ENCODE assay signal across 8 cellular contexts in the genomic region with DNA sequence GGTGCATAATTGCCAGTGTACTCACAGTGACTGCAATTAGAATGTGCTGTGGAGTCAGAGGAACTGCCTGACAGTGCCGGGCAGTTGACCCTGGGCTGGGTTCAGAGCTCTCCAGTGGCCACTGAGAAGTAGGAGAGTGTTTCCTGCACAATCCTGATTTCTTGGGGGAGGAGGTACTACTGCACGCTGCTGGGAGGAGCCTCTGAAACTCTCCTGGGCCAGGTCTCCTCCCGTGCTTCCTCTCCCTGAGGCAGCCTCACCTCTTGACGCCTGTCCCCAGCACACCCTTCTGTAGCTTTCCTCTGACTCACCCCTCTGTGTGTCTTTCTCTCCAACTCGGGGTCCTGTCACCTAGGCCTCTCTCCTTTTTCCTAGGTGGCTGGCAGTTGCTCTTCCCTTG.
DNase-seq lines count a peak whose midpoint lies in the region; ATAC-seq and TF ChIP-seq lines count a peak whose summit lies in the region.
"Not testable (repeated sequence)": the region's sequence is repeated elsewhere in the genome, so short reads cannot be mapped to it uniquely, and the experiment has no call there.

No MANE protein-coding gene starts in this region.

- peak in 1 of 7 experiments; percentile 28 for DNase-seq in CD8-positive, alpha-beta T cell
- not testable (repeated sequence) for DNase-seq in T-helper 17 cell; omental fat pad (ENCODE audit: low spot score)
- peak; percentile 39 for DNase-seq in mammary epithelial cell
- peak; percentile 77 for DNase-seq in kidney tubule cell (ENCODE audit: low spot score)
- peak; percentile 62 for DNase-seq in thyroid gland

- intact Hi-C loops in CD8-positive, alpha-beta T cell (cut with DNase I, micrococcal nuclease); mammary epithelial cell (cut with micrococcal nuclease); thyroid gland (cut with DNase I): not testable (repeated sequence)

- not testable (repeated sequence) for H2AFZ ChIP-seq in mammary epithelial cell (ENCODE audit: low read depth, low read length)

- peaks cover 72% of the 10 kb centered on the region for H3K79me2 ChIP-seq in mammary epithelial cell (ENCODE audit: insufficient read depth, low read length)

- not testable (repeated sequence) for TF ChIP-seq POLR2A in thyroid gland (IDR thresholded peaks at IDR 0.05)

- dilution Hi-C loops in mammary epithelial cell (cut with HindIII; ENCODE audit: low sequenced_read_pairs) = not testable (repeated sequence)

- not testable (repeated sequence) for H3K27me3 ChIP-seq in CD8-positive, alpha-beta T cell (ENCODE audit: insufficient read depth, low read length); mammary epithelial cell (ENCODE audit: insufficient read depth, low read length); thyroid gland

- ATAC-seq in CD8-positive, alpha-beta T cell = peak; percentile 54
- ATAC-seq in T-helper 17 cell = peak; percentile 46
- peak; percentile 60 for ATAC-seq in activated T-helper 17 cell treated with anti-CD3 and anti-CD28 coated beads, Interleukin-2, amount 50 U/mL, for 72 hours (replicated peaks)
- ATAC-seq in omental fat pad (ENCODE audit: low FRiP score) = peak; percentile 32

- H3K9me3 ChIP-seq in CD8-positive, alpha-beta T cell (ENCODE audit: low read length); KOPT-K1 (ENCODE audit: insufficient read depth, low read length, poor library complexity, severe bottlenecking); T-helper 17 cell (ENCODE audit: control insufficient read depth, low read length, poor library complexity, severe bottlenecking); mammary epithelial cell (replicated peaks; ENCODE audit: insufficient read depth, low read length); thyroid gland: not testable (repeated sequence)

- H3K36me3 ChIP-seq in CD8-positive, alpha-beta T cell (ENCODE audit: insufficient read depth, low read length); KOPT-K1 (ENCODE audit: insufficient read depth, low read length); mammary epithelial cell (ENCODE audit: insufficient read depth, low read length); thyroid gland: not testable (repeated sequence)

- H3K4me2 ChIP-seq in mammary epithelial cell (ENCODE audit: insufficient read depth, low read depth, low read length) = not testable (repeated sequence)

- not testable (repeated sequence) for H3K4me3 ChIP-seq in CD8-positive, alpha-beta T cell (ENCODE audit: low read depth, low read length); mammary epithelial cell (replicated peaks in 1 of 3; ENCODE audit: insufficient read depth in 1 of 3, low read depth in 2 of 3, low read length in 3 of 3); thyroid gland (replicated peaks in 1 of 3)

- H3K4me1 Mint-ChIP-seq in CD8-positive, alpha-beta T cell (ENCODE audit: low read depth) = peaks cover 13% of the 10 kb centered on the region
- not testable (repeated sequence) for H3K4me1 Mint-ChIP-seq in T-helper 17 cell; activated T-helper 17 cell treated with anti-CD3 and anti-CD28 coated beads, Interleukin-2, amount 50 U/mL, for 72 hours

- not testable (repeated sequence) for H3K4me1 ChIP-seq in CD8-positive, alpha-beta T cell (ENCODE audit: insufficient read depth, low read length); mammary epithelial cell (ENCODE audit: insufficient read depth, low read length); thyroid gland

- not testable (repeated sequence) for H3K27ac Mint-ChIP-seq in CD8-positive, alpha-beta T cell; activated T-helper 17 cell treated with anti-CD3 and anti-CD28 coated beads, Interleukin-2, amount 50 U/mL, for 72 hours
- H3K27ac Mint-ChIP-seq in T-helper 17 cell = peak overlapping the region; percentile 85

- H3K9me3 Mint-ChIP-seq in CD8-positive, alpha-beta T cell; activated T-helper 17 cell treated with anti-CD3 and anti-CD28 coated beads, Interleukin-2, amount 50 U/mL, for 72 hours: not testable (repeated sequence)

- H3K4me3 Mint-ChIP-seq in CD8-positive, alpha-beta T cell = not testable (repeated sequence)
- peak overlapping the region; percentile 65 for H3K4me3 Mint-ChIP-seq in T-helper 17 cell
- peak overlapping the region; percentile 76 for H3K4me3 Mint-ChIP-seq in activated T-helper 17 cell treated with anti-CD3 and anti-CD28 coated beads, Interleukin-2, amount 50 U/mL, for 72 hours

- CTCF ChIA-PET in CD8-positive, alpha-beta T cell (lab: Charles Lee); mammary epithelial cell (lab: Charles Lee; ENCODE audit: low non-redundant PET): not testable (repeated sequence)

- no CpG with 5 or more reads among the region's 5 CpGs for WGBS in mammary epithelial cell (ENCODE audit: low coverage, missing lambda C conversion rate)
- 23 to 26% methylated on average over 5 of the region's 5 CpGs for WGBS in thyroid gland, 2 donors

- H3K27ac ChIP-seq in CD8-positive, alpha-beta T cell (ENCODE audit: low read depth, low read length); mammary epithelial cell (ENCODE audit: insufficient read depth, low read depth, low read length): not testable (repeated sequence)
- H3K27ac ChIP-seq in KOPT-K1 (ENCODE audit: low read depth, low read length, poor library complexity, severe bottlenecking) = peak overlapping the region; percentile 5
- peak overlapping the region in 1 of 3 donors; percentile 50 for H3K27ac ChIP-seq in thyroid gland

- not testable (repeated sequence) for BruUV-seq in mammary epithelial cell (replicated peaks; lab: Mats Ljungman, UMichigan)

- not testable (repeated sequence) for H3K27me3 Mint-ChIP-seq in CD8-positive, alpha-beta T cell (ENCODE audit: low read depth); T-helper 17 cell; activated T-helper 17 cell treated with anti-CD3 and anti-CD28 coated beads, Interleukin-2, amount 50 U/mL, for 72 hours

- not testable (repeated sequence) for H4K20me1 ChIP-seq in mammary epithelial cell (ENCODE audit: insufficient read depth, low read length)

- not testable (repeated sequence) for H3K9ac ChIP-seq in mammary epithelial cell (ENCODE audit: insufficient read depth, low read length)

- in situ Hi-C loops in mammary epithelial cell (cut with MboI; ENCODE audit: low sequenced_read_pairs in 2 of 2) = not testable (repeated sequence)

- POLR2A ChIA-PET in CD8-positive, alpha-beta T cell (lab: Charles Lee) = not testable (repeated sequence)

- H3K36me3 Mint-ChIP-seq in CD8-positive, alpha-beta T cell; T-helper 17 cell (ENCODE audit: low read depth): not testable (repeated sequence)
- H3K36me3 Mint-ChIP-seq in activated T-helper 17 cell treated with anti-CD3 and anti-CD28 coated beads, Interleukin-2, amount 50 U/mL, for 72 hours (ENCODE audit: low read depth) = peaks cover 26% of the 10 kb centered on the region

- TF ChIP-seq CTCF in CD8-positive, alpha-beta T cell (IDR thresholded peaks at IDR 0.05); mammary epithelial cell (conservative IDR thresholded peaks at IDR 0.05 in 1 of 2, IDR thresholded peaks at IDR 0.05 in 1 of 2; ENCODE audit: extremely low read depth in 1 of 2, insufficient read depth in 1 of 2, low read depth in 1 of 2, low read length in 2 of 2); omental fat pad (IDR thresholded peaks at IDR 0.05); thyroid gland (IDR thresholded peaks at IDR 0.05): not testable (repeated sequence)
